ENCODE assay signal across 1 cellular context in genomic region chr1:189708674-189709073, GRCh38.
TF ChIP-seq lines count a peak whose summit lies in the region.

No MANE protein-coding gene starts in this region.

TF ChIP-seq in GM23338, 12 proteins besides CTCF, POLR2A, EP300 and RAD21 (continued from another document):
- TF ChIP-seq, protein P1, sequence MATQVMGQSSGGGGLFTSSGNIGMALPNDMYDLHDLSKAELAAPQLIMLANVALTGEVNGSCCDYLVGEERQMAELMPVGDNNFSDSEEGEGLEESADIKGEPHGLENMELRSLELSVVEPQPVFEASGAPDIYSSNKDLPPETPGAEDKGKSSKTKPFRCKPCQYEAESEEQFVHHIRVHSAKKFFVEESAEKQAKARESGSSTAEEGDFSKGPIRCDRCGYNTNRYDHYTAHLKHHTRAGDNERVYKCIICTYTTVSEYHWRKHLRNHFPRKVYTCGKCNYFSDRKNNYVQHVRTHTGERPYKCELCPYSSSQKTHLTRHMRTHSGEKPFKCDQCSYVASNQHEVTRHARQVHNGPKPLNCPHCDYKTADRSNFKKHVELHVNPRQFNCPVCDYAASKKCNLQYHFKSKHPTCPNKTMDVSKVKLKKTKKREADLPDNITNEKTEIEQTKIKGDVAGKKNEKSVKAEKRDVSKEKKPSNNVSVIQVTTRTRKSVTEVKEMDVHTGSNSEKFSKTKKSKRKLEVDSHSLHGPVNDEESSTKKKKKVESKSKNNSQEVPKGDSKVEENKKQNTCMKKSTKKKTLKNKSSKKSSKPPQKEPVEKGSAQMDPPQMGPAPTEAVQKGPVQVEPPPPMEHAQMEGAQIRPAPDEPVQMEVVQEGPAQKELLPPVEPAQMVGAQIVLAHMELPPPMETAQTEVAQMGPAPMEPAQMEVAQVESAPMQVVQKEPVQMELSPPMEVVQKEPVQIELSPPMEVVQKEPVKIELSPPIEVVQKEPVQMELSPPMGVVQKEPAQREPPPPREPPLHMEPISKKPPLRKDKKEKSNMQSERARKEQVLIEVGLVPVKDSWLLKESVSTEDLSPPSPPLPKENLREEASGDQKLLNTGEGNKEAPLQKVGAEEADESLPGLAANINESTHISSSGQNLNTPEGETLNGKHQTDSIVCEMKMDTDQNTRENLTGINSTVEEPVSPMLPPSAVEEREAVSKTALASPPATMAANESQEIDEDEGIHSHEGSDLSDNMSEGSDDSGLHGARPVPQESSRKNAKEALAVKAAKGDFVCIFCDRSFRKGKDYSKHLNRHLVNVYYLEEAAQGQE (IDR thresholded peaks at IDR 0.05; ENCODE audit: unreplicated experiment), result no peak
- TF ChIP-seq EZH2phosphoT487 (IDR thresholded peaks at IDR 0.05; ENCODE audit: unreplicated experiment) (no peak), ZNF331 (CRISPR knock-in tag; IDR thresholded peaks at IDR 0.05; ENCODE audit: low read depth) (no peak), ETS1 (IDR thresholded peaks at IDR 0.05) (no peak), NANOG (IDR thresholded peaks at IDR 0.05; ENCODE audit: borderline replicate concordance) (no peak), CREB1 (CRISPR knock-in tag; IDR thresholded peaks at IDR 0.05; ENCODE audit: low read depth) (no peak)
